Comparison of ENCODE assay signal across 15 cellular contexts in the genomic region with DNA sequence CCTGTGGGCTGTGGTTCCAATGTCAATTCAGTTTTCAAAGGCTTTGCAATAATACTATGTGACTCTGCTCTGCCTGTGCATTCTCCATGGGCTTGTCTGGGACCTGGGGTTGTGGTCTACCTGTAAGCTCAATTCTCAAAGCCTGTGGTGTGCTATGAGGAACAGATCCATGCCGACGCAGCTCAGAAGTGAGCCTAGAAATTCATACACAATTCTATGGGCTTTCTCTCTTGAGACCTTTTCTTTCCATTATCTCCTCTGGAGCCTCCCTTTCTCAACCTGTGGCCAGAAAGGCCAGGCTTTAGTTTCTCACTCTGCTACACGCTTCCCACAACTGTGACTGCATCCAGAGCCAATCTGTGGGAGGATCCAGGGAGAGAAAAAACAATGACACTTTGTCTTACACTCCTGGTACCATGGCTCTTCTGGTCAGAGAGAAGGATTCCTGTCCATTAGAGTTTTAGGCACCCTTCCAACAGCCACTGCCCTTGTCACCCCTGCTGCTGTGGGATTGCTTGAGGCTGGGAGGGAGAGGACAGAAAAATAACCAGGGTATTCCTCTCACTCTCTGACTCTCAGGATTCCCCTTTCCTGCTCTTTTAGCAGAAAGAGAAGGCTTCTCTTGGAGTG. TPM values are rescaled to one million over a fixed set of nuclear protein-coding genes. Genes with fewer than 3 reads are reported as not detected.
DNase-seq lines count a peak whose midpoint lies in the region; ATAC-seq and TF ChIP-seq lines count a peak whose summit lies in the region.
"Had no signal": no experiment of that assay in that cellular context is flagged by ENCODE, and none has a peak within 500 bp of the region (broad histone marks: within the 10 kb centered on the region; RNA-seq: fewer than 3 reads in every experiment).

No MANE protein-coding gene starts in this region.

- H3K4me1 Mint-ChIP-seq in progenitor cell of endocrine pancreas (ENCODE audit: low read depth) = peaks cover 20% of the 10 kb centered on the region

- H3K36me3 Mint-ChIP-seq in progenitor cell of endocrine pancreas (ENCODE audit: insufficient read depth) = no peaks in the 10 kb centered on the region

- TF ChIP-seq CTCF in progenitor cell of endocrine pancreas (IDR thresholded peaks at IDR 0.05; ENCODE audit: unreplicated experiment) = no peak

- peak overlapping the region; percentile 93 for H3K27ac ChIP-seq in angular gyrus (ENCODE audit: low read depth, low read length)
- H3K27ac ChIP-seq: C4-2B had no signal

- peak overlapping the region; percentile 33 for H3K27ac Mint-ChIP-seq in progenitor cell of endocrine pancreas
- H3K27ac Mint-ChIP-seq: activated CD4-positive, alpha-beta T cell treated with anti-CD3 and anti-CD28 coated beads, Interleukin-2, amount 10 ng/mL, durations not matched to agents 24 days and 14 days; dendritic cell treated with granulocyte-macrophage colony-stimulating factor and Interleukin-4, amounts not matched to agents 40 ng/mL and 50 ng/mL, for 4 days had no signal

- ATAC-seq in GM19455 (IDR thresholded peaks at IDR 0.05; ENCODE audit: unreplicated experiment) = no peak
- ATAC-seq: mucosa of descending colon had no signal

- no peaks in the 10 kb centered on the region for H3K9me3 Mint-ChIP-seq in progenitor cell of endocrine pancreas (ENCODE audit: low read depth)

- DNase-seq in HT-29 (ENCODE audit: low spot score) (peak; percentile 51), kidney tubule cell (ENCODE audit: low spot score) (peak; percentile 13), progenitor cell of endocrine pancreas (ENCODE audit: low spot score, unreplicated experiment) (no peak), GM19240 (ENCODE audit: insufficient read length, low spot score) (no peak), COLO668 (lab: John Stamatoyannopoulos, UW; ENCODE audit: unreplicated experiment) (no peak), NCI-H2171 treated with DMSO at 0.1 percent for 48 hours (lab: John Stamatoyannopoulos, UW) (no peak)
- DNase-seq: activated CD4-positive, alpha-beta T cell treated with anti-CD3 and anti-CD28 coated beads, Interleukin-2, amount 10 ng/mL, durations not matched to agents 24 days and 14 days; mucosa of descending colon; NCI-H1694; NCI-H524 treated with DMSO at 0.1 percent for 48 hours; trophoblast cell had no signal

- peaks cover 7% of the 10 kb centered on the region for H3K27me3 Mint-ChIP-seq in progenitor cell of endocrine pancreas

- no peak overlapping the region for H3K4me3 Mint-ChIP-seq in progenitor cell of endocrine pancreas (ENCODE audit: low read depth)
- H3K4me3 Mint-ChIP-seq: activated CD4-positive, alpha-beta T cell treated with anti-CD3 and anti-CD28 coated beads, Interleukin-2, amount 10 ng/mL, durations not matched to agents 24 days and 14 days; dendritic cell treated with granulocyte-macrophage colony-stimulating factor and Interleukin-4, amounts not matched to agents 40 ng/mL and 50 ng/mL, for 4 days had no signal

RNA-seq across cellular contexts. Expression of gene KLF13, which starts 34.1 kb away (rescaled TPM):
- 52.2 and 52.7 TPM in 2 replicates for total RNA-seq in HT-29 (2014; rRNA removed; shearing (Covaris generic))
- total RNA-seq in progenitor cell of endocrine pancreas = 26.9 and 34.0 TPM in 2 replicates

Comparison
In these comparisons a context has a peak if more than half of its experiments do, and no peak if none do; other contexts are left out.
1. DNase-seq: peak in HT-29 (single experiment) and kidney tubule cell (single experiment); none in progenitor cell of endocrine pancreas (single experiment), GM19240 (single experiment), COLO668 (single experiment) and NCI-H2171 treated with DMSO at 0.1 percent for 48 hours (single experiment).